8 cellular contexts compared by ENCODE assay signal in genomic region chr11:3049430-3050243, GRCh38. TPM values are rescaled to one million over a fixed set of nuclear protein-coding genes. Genes with fewer than 3 reads are reported as not detected.
A peak's percentile ranks its signal among the peaks of the same experiment; 100 is the strongest.
DNase-seq lines count a peak whose midpoint lies in the region; TF ChIP-seq lines count a peak whose summit lies in the region.

No MANE protein-coding gene starts in this region.

- H3K27me3 Mint-ChIP-seq in H9 (ENCODE audit: low read depth) (no peaks in the 10 kb centered on the region), type B pancreatic cell (no peaks in the 10 kb centered on the region)

- no peak overlapping the region for H3K9ac ChIP-seq in H9 (ENCODE audit: extremely low read depth, insufficient read length, low read length)

- H3K27ac Mint-ChIP-seq in H9 (peak overlapping the region; percentile 38 to 93 (median 74); a peak in 4 of 7 replicates), type B pancreatic cell (no peak overlapping the region)

- WGBS in H9 (ENCODE audit: extremely low coverage, insufficient read length, low lambda C conversion rate): no CpG with 5 or more reads among the region's 18 CpGs

- peak; percentile 14 for TF ChIP-seq POLR2A in NB4 (IDR thresholded peaks at IDR 0.05; ENCODE audit: extremely low read depth, insufficient read length)

- no peak overlapping the region for H2BK15ac ChIP-seq in H9 (ENCODE audit: low read depth, low read length)

- H3K79me1 ChIP-seq in H9 (ENCODE audit: insufficient read depth, low read depth, low read length, poor library complexity, severe bottlenecking): peaks cover 7% of the 10 kb centered on the region

- no peak overlapping the region for H3K4me2 ChIP-seq in H9 (ENCODE audit: insufficient read depth, insufficient read length, low read length)

- TF ChIP-seq CTCF in GM12874 (IDR thresholded peaks at IDR 0.05; ENCODE audit: insufficient read depth, low read depth, low read length) (peak; percentile 42), H9 (conservative IDR thresholded peaks at IDR 0.05) (no peak), NB4 (IDR thresholded peaks at IDR 0.05; ENCODE audit: low read depth, low read length) (peak; percentile 3), type B pancreatic cell (conservative IDR thresholded peaks at IDR 0.05) (no peak)

- H3K23me2 ChIP-seq in H9 (ENCODE audit: insufficient read length, low read depth, low read length, poor library complexity, severe bottlenecking): no peaks in the 10 kb centered on the region

- H3K18ac ChIP-seq in H9 (ENCODE audit: insufficient read length, low read depth, low read length): no peak overlapping the region

- H3K23ac ChIP-seq in H9 (ENCODE audit: insufficient read length, low read depth, low read length): no peak overlapping the region

- peaks cover 32 to 35% of the 10 kb centered on the region in 2 experiments for H3K4me1 Mint-ChIP-seq in H9
- peaks cover 19% of the 10 kb centered on the region for H3K4me1 Mint-ChIP-seq in type B pancreatic cell (ENCODE audit: unreplicated experiment)

- no peak overlapping the region for H2BK20ac ChIP-seq in H9 (ENCODE audit: low read depth, low read length, poor library complexity, severe bottlenecking)

- H4K5ac ChIP-seq in H9 (ENCODE audit: insufficient read length, low read depth, low read length): no peak overlapping the region

- H3K9me3 Mint-ChIP-seq in H9 (no peaks in the 10 kb centered on the region), type B pancreatic cell (no peaks in the 10 kb centered on the region)

- H2BK120ac ChIP-seq in H9 (ENCODE audit: low read depth, low read length, poor library complexity, severe bottlenecking): no peak overlapping the region

- H3K4me3 Mint-ChIP-seq in H9 (no peak overlapping the region), type B pancreatic cell (no peak overlapping the region)

- H3K56ac ChIP-seq in H9 (ENCODE audit: insufficient read length, low read depth, low read length): no peak overlapping the region

- H3K4me3 ChIP-seq in NB4 (ENCODE audit: low read depth, low read length): no peak overlapping the region

- H3K36me3 Mint-ChIP-seq in H9 (ENCODE audit: insufficient read depth in 1 of 3, low read depth in 3 of 3) (peaks cover 9 to 48% (median 41%) of the 10 kb centered on the region in 3 experiments; a peak in 6 of 7 replicates), type B pancreatic cell (peaks cover 5% of the 10 kb centered on the region)

- H3T11ph ChIP-seq in H9 (ENCODE audit: low read length): no peak overlapping the region

- H2BK12ac ChIP-seq in H9 (ENCODE audit: insufficient read length, low read depth, low read length): no peak overlapping the region

- no peak overlapping the region for H3K4ac ChIP-seq in H9 (ENCODE audit: low read depth, low read length)

- H2AK5ac ChIP-seq in H9 (ENCODE audit: insufficient read length, low read length): no peak overlapping the region

- H2AFZ ChIP-seq in H9 (ENCODE audit: low read length): no peak overlapping the region

- H2BK5ac ChIP-seq in H9 (ENCODE audit: insufficient read length, low read length): no peak overlapping the region

- no peak overlapping the region for H3K14ac ChIP-seq in H9 (ENCODE audit: insufficient read depth, low read length)

- H3K27me3 ChIP-seq in H9 (ENCODE audit: insufficient read depth, low read length): no peaks in the 10 kb centered on the region

- H3K4me1 ChIP-seq in H9 (ENCODE audit: insufficient read depth, low read length): no peaks in the 10 kb centered on the region

- H4K91ac ChIP-seq in H9 (ENCODE audit: insufficient read length, low read depth, low read length): no peak overlapping the region

- H3K27ac ChIP-seq in H9 (ENCODE audit: insufficient read length, low read depth, low read length): no peak overlapping the region
- H3K27ac ChIP-seq in cingulate gyrus (ENCODE audit: low read depth, low read length): peak overlapping the region; percentile 78

- H4K20me1 ChIP-seq in H9 (ENCODE audit: control insufficient read depth, insufficient read depth, insufficient read length): no peaks in the 10 kb centered on the region

- H3K79me2 ChIP-seq in H9 (ENCODE audit: insufficient read depth, low read length): peaks cover 22% of the 10 kb centered on the region; the same call in 1 of the 2 replicates

- H4K8ac ChIP-seq in H9 (replicated peaks; ENCODE audit: insufficient read length, low read depth, low read length): no peak overlapping the region

- DNase-seq in H9 (no peak), NB4 (ENCODE audit: low read depth) (peak; percentile 95), medulla oblongata (ENCODE audit: extremely low spot score) (peak; percentile 94), type B pancreatic cell (ENCODE audit: extremely low spot score, unreplicated experiment) (no peak)
- DNase-seq in activated CD4-positive, CD25-positive, alpha-beta regulatory T cell treated with anti-CD3 and anti-CD28 coated beads, Interleukin-2, amount 50 U/mL, for 16 hours (ENCODE audit: low read depth, low spot score): peak; percentile 52
- DNase-seq in stimulated activated CD8-positive, alpha-beta memory T cell treated with anti-CD3 and anti-CD28 coated beads, Interleukin-2, amount 100 ng/mL, for 48 hours (ENCODE audit: low read depth in 2 of 2): peak; percentile 29 to 49

- H3K9me3 ChIP-seq in H9 (ENCODE audit: control insufficient read depth, low read depth, low read length): no peaks in the 10 kb centered on the region

RNA-seq across cellular contexts. Expression of gene CARS1, which starts 7.6 kb away (rescaled TPM):
- 82.5 and 92.3 TPM in 2 replicates for total RNA-seq in H9 (2021)
- 38.9 and 47.8 TPM in 2 replicates for total RNA-seq in type B pancreatic cell (ENCODE audit: low replicate concordance)

RNA-seq across cellular contexts. Expression of gene NAP1L4, which starts 57.5 kb away (rescaled TPM):
- 212 and 217 TPM in 2 replicates for total RNA-seq in H9 (2021)
- 137 and 172 TPM in 2 replicates for total RNA-seq in type B pancreatic cell (ENCODE audit: low replicate concordance)

Comparison
In these comparisons a context has a peak if more than half of its experiments do, and no peak if none do; other contexts are left out.
1. CTCF ChIP-seq: peak in GM12874 (single experiment) and NB4 (single experiment); none in H9 (single experiment) and type B pancreatic cell (single experiment).
2. DNase-seq: peak in NB4 (single experiment), activated CD4-positive, CD25-positive, alpha-beta regulatory T cell treated with anti-CD3 and anti-CD28 coated beads, Interleukin-2, amount 50 U/mL, for 16 hours (single experiment), medulla oblongata (single experiment) and stimulated activated CD8-positive, alpha-beta memory T cell treated with anti-CD3 and anti-CD28 coated beads, Interleukin-2, amount 100 ng/mL, for 48 hours (2 of 2); none in H9 (single experiment) and type B pancreatic cell (single experiment).